In genomic region chr18:54075681-54076080, GRCh38 we compare ENCODE assay signal across 29 cellular contexts.
DNase-seq lines count a peak whose midpoint lies in the region; ATAC-seq, FAIRE-seq and TF ChIP-seq lines count a peak whose summit lies in the region.
"Had no signal": no experiment of that assay in that cellular context is flagged by ENCODE, and none has a peak within 500 bp of the region (broad histone marks: within the 10 kb centered on the region; RNA-seq: fewer than 3 reads in every experiment).

No MANE protein-coding gene starts in this region.

- H3K36me3 ChIP-seq in RWPE2 (ENCODE audit: low read depth) (no peaks in the 10 kb centered on the region), keratinocyte (ENCODE audit: control insufficient read depth in 2 of 2, extremely low read depth in 1 of 2, insufficient read depth in 2 of 2, low read length in 2 of 2) (no peaks in the 10 kb centered on the region), esophagus muscularis mucosa (no peaks in the 10 kb centered on the region)
- H3K36me3 ChIP-seq: BLaER1 treated with 17β-estradiol and CSF1 and Interleukin-3, amounts not matched to agents 10 nM and 100 nM; SJSA1 had no signal

- H3K27me3 ChIP-seq in RWPE2 (ENCODE audit: insufficient read depth, poor library complexity, severe bottlenecking): no peaks in the 10 kb centered on the region
- no peaks in the 10 kb centered on the region for H3K27me3 ChIP-seq in keratinocyte (ENCODE audit: control insufficient read depth, extremely low read depth, insufficient read depth, low read length)
- no peaks in the 10 kb centered on the region for H3K27me3 ChIP-seq in esophagus muscularis mucosa

- H4K20me1 ChIP-seq in keratinocyte (ENCODE audit: control insufficient read depth, extremely low read depth, insufficient read depth, low read length): no peaks in the 10 kb centered on the region
- H4K20me1 ChIP-seq: BLaER1 treated with 17β-estradiol and CSF1 and Interleukin-3, amounts not matched to agents 10 nM and 100 nM had no signal

- no peaks in the 10 kb centered on the region for H3K9me1 ChIP-seq in keratinocyte (ENCODE audit: control insufficient read depth, extremely low read depth, insufficient read depth, low read length)

- no peaks in the 10 kb centered on the region for H3K79me2 ChIP-seq in keratinocyte (ENCODE audit: control insufficient read depth, insufficient read depth, low read length)

- TF ChIP-seq POLR2A in esophagus muscularis mucosa (IDR thresholded peaks at IDR 0.05; ENCODE audit: low read depth): no peak

- ATAC-seq in RWPE2 (ENCODE audit: low read depth): peak; percentile 44; the same call in 1 of the 3 replicates
- ATAC-seq in GM18909 (IDR thresholded peaks at IDR 0.05; ENCODE audit: poor library complexity, unreplicated experiment): no peak
- ATAC-seq in left colon: no peak
- ATAC-seq: A549 had no signal

- FAIRE-seq in keratinocyte (lab: Jason Lieb, UNC): peak; percentile 23
- FAIRE-seq: A549, GM12891, H1 had no signal

- peak; percentile 8 for DNase-seq in HPDE6-E6E7 (ENCODE audit: extremely low spot score)
- no peak for DNase-seq in RWPE2 (ENCODE audit: low spot score)
- no peak for DNase-seq in keratinocyte (ENCODE audit: low read depth, low spot score)
- DNase-seq in esophagus muscularis mucosa (ENCODE audit: extremely low spot score): no peak
- DNase-seq in pons (ENCODE audit: low spot score): no peak
- DNase-seq in left colon: no peak
- DNase-seq: AML-193; CD4-positive, alpha-beta T cell; COR-L47; DMS 273 treated with DMSO at 0.1 percent for 48 hours; DMS79 treated with DMSO at 0.1 percent for 48 hours; GF-D8; HCEC 1CT; NCI-H1092; NCI-H1417 treated with DMSO at 0.1 percent for 48 hours; NCI-H1694 treated with DMSO at 0.1 percent for 48 hours; NCI-H2081; NCI-H2171; NCI-H345; NCI-H524; NCI-H748 treated with DMSO at 0.1 percent for 48 hours; Right ventricle myocardium superior had no signal

- TF ChIP-seq EP300 in esophagus muscularis mucosa (IDR thresholded peaks at IDR 0.05): no peak

- dilution Hi-C loops in keratinocyte (cut with MboI; ENCODE audit: extremely low pct_ligation_motif_present, low sequenced_read_pairs): no loop called here

- no peak overlapping the region for H3K27ac ChIP-seq in RWPE2 (ENCODE audit: poor library complexity, severe bottlenecking)
- H3K27ac ChIP-seq in keratinocyte (ENCODE audit: control insufficient read depth, insufficient read depth, low read length): no peak overlapping the region
- H3K27ac ChIP-seq in esophagus muscularis mucosa (replicated peaks in 1 of 4): no peak overlapping the region
- H3K27ac ChIP-seq: A549; BLaER1 treated with 17β-estradiol and CSF1 and Interleukin-3, amounts not matched to agents 10 nM and 100 nM; HL-60; SJSA1 had no signal

- H3K9me3 ChIP-seq in RWPE2 (ENCODE audit: severe bottlenecking): no peaks in the 10 kb centered on the region
- no peaks in the 10 kb centered on the region for H3K9me3 ChIP-seq in keratinocyte (ENCODE audit: control insufficient read depth, low read depth, low read length)
- no peaks in the 10 kb centered on the region for H3K9me3 ChIP-seq in esophagus muscularis mucosa
- H3K9me3 ChIP-seq: A549; BLaER1 treated with 17β-estradiol and CSF1 and Interleukin-3, amounts not matched to agents 10 nM and 100 nM; SJSA1 had no signal

- intact Hi-C loops in esophagus muscularis mucosa (cut with DNase I): no loop called here
- intact Hi-C loops in left colon (cut with DNase I, micrococcal nuclease): no loop called here

- no peak overlapping the region for H3K4me2 ChIP-seq in keratinocyte (ENCODE audit: control insufficient read depth, extremely low read depth, insufficient read depth, low read depth, low read length)
- H3K4me2 ChIP-seq: A549; BLaER1 treated with 17β-estradiol and CSF1 and Interleukin-3, amounts not matched to agents 10 nM and 100 nM had no signal

- no peaks in the 10 kb centered on the region for H3K4me1 ChIP-seq in RWPE2 (ENCODE audit: insufficient read depth, poor library complexity, severe bottlenecking)
- H3K4me1 ChIP-seq in keratinocyte (ENCODE audit: control insufficient read depth, extremely low read depth, insufficient read depth, low read length): no peaks in the 10 kb centered on the region
- no peaks in the 10 kb centered on the region for H3K4me1 ChIP-seq in esophagus muscularis mucosa
- H3K4me1 ChIP-seq: A549; BLaER1 treated with 17β-estradiol and CSF1 and Interleukin-3, amounts not matched to agents 10 nM and 100 nM; SJSA1 had no signal

- WGBS in esophagus muscularis mucosa: 88% methylated on average over 3 of the region's 3 CpGs

- H3K9ac ChIP-seq in keratinocyte (ENCODE audit: control insufficient read depth, extremely low read depth, insufficient read depth, low read length): no peak overlapping the region
- H3K9ac ChIP-seq: BLaER1 treated with 17β-estradiol and CSF1 and Interleukin-3, amounts not matched to agents 10 nM and 100 nM had no signal

- no peak overlapping the region for H3K4me3 ChIP-seq in RWPE2 (ENCODE audit: severe bottlenecking)
- H3K4me3 ChIP-seq in keratinocyte (ENCODE audit: control insufficient read depth in 2 of 3, extremely low read depth in 1 of 3, insufficient read depth in 2 of 3, low read depth in 1 of 3, low read length in 3 of 3): no peak overlapping the region
- H3K4me3 ChIP-seq in esophagus muscularis mucosa: no peak overlapping the region
- H3K4me3 ChIP-seq: A549; BLaER1 treated with 17β-estradiol and CSF1 and Interleukin-3, amounts not matched to agents 10 nM and 100 nM; SJSA1 had no signal

- no peak overlapping the region for H2AFZ ChIP-seq in keratinocyte (ENCODE audit: control insufficient read depth, low read length)

- TF ChIP-seq CTCF in RWPE2 (IDR thresholded peaks at IDR 0.05; ENCODE audit: poor library complexity, severe bottlenecking): no peak
- TF ChIP-seq CTCF in keratinocyte (optimal IDR thresholded peaks at IDR 0.05 in 1 of 3, IDR thresholded peaks at IDR 0.05 in 1 of 3, conservative IDR thresholded peaks at IDR 0.05 in 1 of 3; ENCODE audit: extremely low read depth in 1 of 3, insufficient read depth in 2 of 3, low read length in 3 of 3): no peak
- no peak for TF ChIP-seq CTCF in esophagus muscularis mucosa (IDR thresholded peaks at IDR 0.05)
